Comparison of ENCODE assay signal across 9 cellular contexts in genomic region chr10:80596391-80597257, GRCh38. TPM values are rescaled to one million over a fixed set of nuclear protein-coding genes. Genes with fewer than 3 reads are reported as not detected.
DNase-seq lines count a peak whose midpoint lies in the region; ATAC-seq, FAIRE-seq and TF ChIP-seq lines count a peak whose summit lies in the region.
"Had no signal": no experiment of that assay in that cellular context is flagged by ENCODE, and none has a peak within 500 bp of the region (broad histone marks: within the 10 kb centered on the region; RNA-seq: fewer than 3 reads in every experiment).

No MANE protein-coding gene starts in this region.

- peak; percentile 52 for ATAC-seq in CD4-positive, alpha-beta T cell (ENCODE audit: poor library complexity)
- peak; percentile 50 for ATAC-seq in activated B cell treated with CpG ODN at 0.5 μM for 24 hours (ENCODE audit: low read depth)
- ATAC-seq in GM18909 (IDR thresholded peaks at IDR 0.05; ENCODE audit: poor library complexity, unreplicated experiment), result no peak
- ATAC-seq in GM21737 (IDR thresholded peaks at IDR 0.05; ENCODE audit: unreplicated experiment), result no peak

- H3K36me3 ChIP-seq in prostate gland, result no peaks in the 10 kb centered on the region
- H3K36me3 ChIP-seq: SJSA1 had no signal

- intact Hi-C loops in CD4-positive, alpha-beta T cell (cut with DNase I, micrococcal nuclease), result no loop called here
- intact Hi-C loops in activated B cell treated with CpG ODN at 0.5 μM for 24 hours (cut with micrococcal nuclease) (loop anchor here (5.0 to 10.0 kb wide), 3 partner anchors 66 to 1152 kb away; partner anchors contain the start of gene ZCCHC24), prostate gland (cut with DNase I) (no loop called here)

- POLR2A ChIA-PET in CD4-positive, alpha-beta T cell (lab: Charles Lee), result no interaction called here
- POLR2A ChIA-PET in activated B cell treated with CpG ODN at 0.5 μM for 24 hours (lab: Charles Lee), result no interaction called here

- H3K4me3 ChIP-seq in fibroblast of mammary gland (ENCODE audit: control insufficient read depth, low read depth, low read length) (no peak overlapping the region), prostate gland (no peak overlapping the region)
- H3K4me3 ChIP-seq: SJSA1 had no signal

- CTCF ChIA-PET in CD4-positive, alpha-beta T cell (lab: Charles Lee), result interaction anchor here (0.6 to 1.3 kb wide), 6 partner anchors 13 to 1509 kb away, joined by 3 to 4 read pairs (median 3); no protein-coding TSS in a partner anchor
- CTCF ChIA-PET in activated B cell treated with CpG ODN at 0.5 μM for 24 hours (lab: Charles Lee), result interaction anchor here (0.9 to 1.3 kb wide), 5 partner anchors 22 to 214 kb away, joined by 3 to 5 read pairs (median 4); no protein-coding TSS in a partner anchor

- no peak overlapping the region for H3K27ac Mint-ChIP-seq in CD4-positive, alpha-beta T cell
- H3K27ac Mint-ChIP-seq in activated B cell treated with CpG ODN at 0.5 μM for 24 hours, result no peak overlapping the region

- DNase-seq in CD4-positive, alpha-beta T cell, result peak in 7 of 10 experiments; percentile 4 to 36 (median 15)
- DNase-seq in GM19239 (ENCODE audit: insufficient read length, low spot score) (peak; percentile 34), M059J (ENCODE audit: low read depth) (peak; percentile 24), activated B cell treated with CpG ODN at 0.5 μM for 24 hours (no peak), fibroblast of mammary gland (ENCODE audit: low read depth) (peak; percentile 44), prostate gland (ENCODE audit: low spot score) (no peak)

- no peak overlapping the region for H3K27ac ChIP-seq in CD4-positive, alpha-beta T cell (ENCODE audit: low read depth, low read length)
- H3K27ac ChIP-seq in prostate gland, result no peak overlapping the region
- H3K27ac ChIP-seq: SJSA1 had no signal

- FAIRE-seq in GM19239 (lab: Jason Lieb, UNC), result peak; percentile 93

- H3K36me3 Mint-ChIP-seq in CD4-positive, alpha-beta T cell (ENCODE audit: low read depth), result no peaks in the 10 kb centered on the region
- H3K36me3 Mint-ChIP-seq in activated B cell treated with CpG ODN at 0.5 μM for 24 hours (ENCODE audit: low read depth), result no peaks in the 10 kb centered on the region

- H3K27me3 Mint-ChIP-seq in CD4-positive, alpha-beta T cell, result no peaks in the 10 kb centered on the region
- no peaks in the 10 kb centered on the region for H3K27me3 Mint-ChIP-seq in activated B cell treated with CpG ODN at 0.5 μM for 24 hours

- H3K27me3 ChIP-seq in CD4-positive, alpha-beta T cell (ENCODE audit: control insufficient read depth, insufficient read depth, low read length), result no peaks in the 10 kb centered on the region
- H3K27me3 ChIP-seq in prostate gland (replicated peaks; ENCODE audit: insufficient read depth), result no peaks in the 10 kb centered on the region
- H3K27me3 ChIP-seq: SJSA1 had no signal

- no peaks in the 10 kb centered on the region for H3K4me1 ChIP-seq in prostate gland (replicated peaks)
- H3K4me1 ChIP-seq: SJSA1 had no signal

- no peaks in the 10 kb centered on the region for H3K9me3 ChIP-seq in CD4-positive, alpha-beta T cell (ENCODE audit: control insufficient read depth, low read length)
- H3K9me3 ChIP-seq in prostate gland, result no peaks in the 10 kb centered on the region
- H3K9me3 ChIP-seq: SJSA1 had no signal

- no peaks in the 10 kb centered on the region for H3K4me1 Mint-ChIP-seq in CD4-positive, alpha-beta T cell (ENCODE audit: low read depth)
- peaks cover 29% of the 10 kb centered on the region for H3K4me1 Mint-ChIP-seq in activated B cell treated with CpG ODN at 0.5 μM for 24 hours

- no peak overlapping the region for H3K4me3 Mint-ChIP-seq in CD4-positive, alpha-beta T cell
- H3K4me3 Mint-ChIP-seq in activated B cell treated with CpG ODN at 0.5 μM for 24 hours, result no peak overlapping the region

- no peak for TF ChIP-seq POLR2A in prostate gland (IDR thresholded peaks at IDR 0.05)

- WGBS in prostate gland, result 65% methylated on average over 15 of the region's 15 CpGs

- TF ChIP-seq CTCF in CD4-positive, alpha-beta T cell (IDR thresholded peaks at IDR 0.05), result peak; percentile 80
- TF ChIP-seq CTCF in activated B cell treated with CpG ODN at 0.5 μM for 24 hours (IDR thresholded peaks at IDR 0.05), result no peak
- peak; percentile 82 for TF ChIP-seq CTCF in fibroblast of mammary gland (conservative IDR thresholded peaks at IDR 0.05; ENCODE audit: control insufficient read depth, insufficient read depth, low read depth, low read length)
- TF ChIP-seq CTCF in prostate gland (IDR thresholded peaks at IDR 0.05), result peak; percentile 17 to 44 (median 38)

- no peaks in the 10 kb centered on the region for H3K9me3 Mint-ChIP-seq in CD4-positive, alpha-beta T cell
- H3K9me3 Mint-ChIP-seq in activated B cell treated with CpG ODN at 0.5 μM for 24 hours, result no peaks in the 10 kb centered on the region

RNA-seq across cellular contexts. Expression of gene SH2D4B, which starts 58.9 kb away (rescaled TPM):
- under 1 TPM; 0.16 to 0.31 TPM for total RNA-seq in CD4-positive, alpha-beta T cell
- not detected in 2 replicates for total RNA-seq in M059J (2014; rRNA removed; shearing (Covaris generic))
- total RNA-seq in activated B cell treated with CpG ODN at 0.5 μM for 24 hours (0.07 TPM in 1 of 2 replicates, not detected in the other), prostate gland (under 1 TPM in 1 of 2 donors, not detected in 1; 0.40 TPM)

Comparison
In these comparisons a context has a peak if more than half of its experiments do, and no peak if none do; other contexts are left out.
1. ATAC-seq: peak in CD4-positive, alpha-beta T cell (single experiment) and activated B cell treated with CpG ODN at 0.5 μM for 24 hours (single experiment); none in GM18909 (single experiment) and GM21737 (single experiment).
2. DNase-seq: peak in CD4-positive, alpha-beta T cell (7 of 10), GM19239 (single experiment), M059J (single experiment) and fibroblast of mammary gland (single experiment); none in activated B cell treated with CpG ODN at 0.5 μM for 24 hours (single experiment) and prostate gland (single experiment).